13 cellular contexts compared by ENCODE assay signal in the genomic region with DNA sequence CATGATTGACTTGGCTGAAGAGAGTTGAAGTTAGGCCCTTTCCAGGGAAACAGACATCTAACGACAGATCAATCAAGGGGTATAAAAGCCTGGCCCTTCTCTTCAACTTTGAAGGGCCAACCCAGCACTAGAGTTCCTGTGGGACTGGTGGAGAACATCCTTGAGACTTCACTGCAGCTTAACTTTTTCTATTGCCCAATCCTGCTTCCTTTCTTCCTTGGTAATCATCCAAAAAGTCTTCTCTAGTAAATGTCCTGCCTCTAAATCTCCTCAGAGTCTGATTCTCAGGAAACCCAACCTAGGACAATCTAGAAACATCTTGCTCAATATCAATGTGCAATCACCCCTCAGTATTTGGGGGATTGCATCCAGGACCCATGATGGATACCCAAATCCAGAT. TPM values are rescaled to one million over a fixed set of nuclear protein-coding genes. Genes with fewer than 3 reads are reported as not detected.
A peak's percentile ranks its signal among the peaks of the same experiment; 100 is the strongest.
DNase-seq lines count a peak whose midpoint lies in the region; ATAC-seq and TF ChIP-seq lines count a peak whose summit lies in the region.
"Had no signal": no experiment of that assay in that cellular context is flagged by ENCODE, and none has a peak within 500 bp of the region (broad histone marks: within the 10 kb centered on the region; RNA-seq: fewer than 3 reads in every experiment).

No MANE protein-coding gene starts in this region.

- H2AK5ac ChIP-seq in mesendoderm (ENCODE audit: low read length): no peak overlapping the region

- CTCF ChIA-PET in activated CD4-positive, alpha-beta memory T cell treated with anti-CD3 and anti-CD28 coated beads for 36 hours (lab: Charles Lee): no interaction called here

- H4K8ac ChIP-seq in mesendoderm (ENCODE audit: low read depth, low read length): no peak overlapping the region

- H3K4me3 ChIP-seq in GM23338: no peak overlapping the region
- no peak overlapping the region for H3K4me3 ChIP-seq in mesendoderm (ENCODE audit: low read length)

- H3K4me1 ChIP-seq in GM23338 (ENCODE audit: insufficient read depth) (peaks cover 30% of the 10 kb centered on the region), mesendoderm (ENCODE audit: control insufficient read depth, low read depth, low read length) (no peaks in the 10 kb centered on the region)

- no peak overlapping the region for H3K23ac ChIP-seq in mesendoderm (ENCODE audit: low read length)

- H3K79me2 ChIP-seq in GM23338 (replicated peaks; ENCODE audit: insufficient read depth) (peaks cover 78% of the 10 kb centered on the region), mesendoderm (ENCODE audit: control insufficient read depth, insufficient read depth, low read length) (peaks cover 25% of the 10 kb centered on the region)

- H3K4me1 Mint-ChIP-seq in GM23338: peaks cover 32% of the 10 kb centered on the region
- peaks cover 48% of the 10 kb centered on the region for H3K4me1 Mint-ChIP-seq in activated CD4-positive, alpha-beta memory T cell treated with anti-CD3 and anti-CD28 coated beads for 36 hours (ENCODE audit: low read depth)

- ATAC-seq in GM23338: no peak
- ATAC-seq in HG03521 (IDR thresholded peaks at IDR 0.05; ENCODE audit: unreplicated experiment): no peak
- ATAC-seq in GM21515 (IDR thresholded peaks at IDR 0.05; ENCODE audit: unreplicated experiment): no peak

- no peak overlapping the region for H2BK5ac ChIP-seq in mesendoderm (ENCODE audit: low read length)

- no peak overlapping the region for H2BK120ac ChIP-seq in mesendoderm (ENCODE audit: low read depth, low read length)

- H3K4me3 Mint-ChIP-seq in GM23338: peak overlapping the region; percentile 28; the same call in 2 of the 3 replicates
- H3K4me3 Mint-ChIP-seq in activated CD4-positive, alpha-beta memory T cell treated with anti-CD3 and anti-CD28 coated beads for 36 hours: peak overlapping the region; percentile 1

- peaks cover 16% of the 10 kb centered on the region for H3K79me1 ChIP-seq in mesendoderm (ENCODE audit: low read length)

- H3K36me3 Mint-ChIP-seq in GM23338 (ENCODE audit: low read depth): peaks cover 10% of the 10 kb centered on the region; the same call in 1 of the 3 replicates
- peaks cover 6% of the 10 kb centered on the region for H3K36me3 Mint-ChIP-seq in activated CD4-positive, alpha-beta memory T cell treated with anti-CD3 and anti-CD28 coated beads for 36 hours

- no peak overlapping the region for H3K9ac ChIP-seq in mesendoderm (ENCODE audit: low read length)

- no peak for TF ChIP-seq CTCF in GM23338 (conservative IDR thresholded peaks at IDR 0.05; ENCODE audit: low read depth in 2 of 2)

- no peak overlapping the region for H3K18ac ChIP-seq in mesendoderm (ENCODE audit: low read length)

- H3K4me2 ChIP-seq in GM23338 (no peak overlapping the region), mesendoderm (ENCODE audit: low read length) (no peak overlapping the region)

- no peaks in the 10 kb centered on the region for H3K9me2 ChIP-seq in GM23338 (ENCODE audit: insufficient read depth)

- H3K56ac ChIP-seq in mesendoderm (ENCODE audit: low read length): peak overlapping the region; percentile 26

- H3K27me3 ChIP-seq in GM23338 (ENCODE audit: insufficient read depth) (no peaks in the 10 kb centered on the region), mesendoderm (ENCODE audit: insufficient read depth, low read length, poor library complexity) (no peaks in the 10 kb centered on the region)

- H3K27me3 Mint-ChIP-seq in GM23338 (ENCODE audit: insufficient read depth, low read depth, poor library complexity): peaks cover 14% of the 10 kb centered on the region
- no peaks in the 10 kb centered on the region for H3K27me3 Mint-ChIP-seq in activated CD4-positive, alpha-beta memory T cell treated with anti-CD3 and anti-CD28 coated beads for 36 hours

- H4K5ac ChIP-seq in mesendoderm (ENCODE audit: low read length): no peak overlapping the region

- no peaks in the 10 kb centered on the region for H3F3A ChIP-seq in GM23338 (replicated peaks; ENCODE audit: low read depth)

- intact Hi-C loops in activated CD4-positive, alpha-beta memory T cell treated with anti-CD3 and anti-CD28 coated beads for 36 hours (cut with micrococcal nuclease): loop anchor here (5.0 kb wide), 1 partner anchor 395 kb away; no protein-coding TSS in a partner anchor

- H3K27ac ChIP-seq in GM23338 (ENCODE audit: low read depth) (no peak overlapping the region), mesendoderm (ENCODE audit: low read depth, low read length) (no peak overlapping the region)

- H4K20me1 ChIP-seq in GM23338 (replicated peaks; ENCODE audit: insufficient read depth): peaks cover 6% of the 10 kb centered on the region; the same call in 1 of the 2 replicates

- WGBS in mesendoderm (ENCODE audit: extremely low coverage, insufficient coverage, low lambda C conversion rate): no CpG with 5 or more reads among the region's 1 CpG

- no peak overlapping the region for H2AFZ ChIP-seq in GM23338

- no peaks in the 10 kb centered on the region for H3K36me3 ChIP-seq in GM23338 (ENCODE audit: insufficient read depth)
- no peaks in the 10 kb centered on the region for H3K36me3 ChIP-seq in mesendoderm (ENCODE audit: control insufficient read depth, insufficient read depth, low read length)

- H2BK15ac ChIP-seq in mesendoderm (replicated peaks; ENCODE audit: low read depth): no peak overlapping the region

- POLR2A ChIA-PET in activated CD4-positive, alpha-beta memory T cell treated with anti-CD3 and anti-CD28 coated beads for 36 hours (lab: Charles Lee): no interaction called here

- DNase-seq in CD1c-positive myeloid dendritic cell (ENCODE audit: extremely low spot score) (peak; percentile 16), GM23338 (ENCODE audit: low spot score) (no peak), mesendoderm (no peak), SHP77 (lab: John Stamatoyannopoulos, UW) (no peak)
- no peak for DNase-seq in activated CD4-positive, alpha-beta memory T cell treated with anti-CD3 and anti-CD28 coated beads for 36 hours
- DNase-seq: central memory CD4-positive, alpha-beta T cell; DMS53; NCI-H1417; NCI-H69; small intestine; SW 1271 had no signal

- no peaks in the 10 kb centered on the region for H3K9me3 Mint-ChIP-seq in GM23338
- no peaks in the 10 kb centered on the region for H3K9me3 Mint-ChIP-seq in activated CD4-positive, alpha-beta memory T cell treated with anti-CD3 and anti-CD28 coated beads for 36 hours

- H3K4ac ChIP-seq in mesendoderm (ENCODE audit: low read depth, low read length): no peak overlapping the region

- H3K27ac Mint-ChIP-seq in GM23338: peak overlapping the region; percentile 65
- no peak overlapping the region for H3K27ac Mint-ChIP-seq in activated CD4-positive, alpha-beta memory T cell treated with anti-CD3 and anti-CD28 coated beads for 36 hours

TF ChIP-seq in GM23338, 12 proteins besides CTCF, POLR2A, EP300 and RAD21 (continues in another document):
- TF ChIP-seq JUNB (IDR thresholded peaks at IDR 0.05; ENCODE audit: unreplicated experiment): no peak
- TF ChIP-seq CREB1 (CRISPR knock-in tag; IDR thresholded peaks at IDR 0.05; ENCODE audit: low read depth): no peak
- TF ChIP-seq, protein P1, sequence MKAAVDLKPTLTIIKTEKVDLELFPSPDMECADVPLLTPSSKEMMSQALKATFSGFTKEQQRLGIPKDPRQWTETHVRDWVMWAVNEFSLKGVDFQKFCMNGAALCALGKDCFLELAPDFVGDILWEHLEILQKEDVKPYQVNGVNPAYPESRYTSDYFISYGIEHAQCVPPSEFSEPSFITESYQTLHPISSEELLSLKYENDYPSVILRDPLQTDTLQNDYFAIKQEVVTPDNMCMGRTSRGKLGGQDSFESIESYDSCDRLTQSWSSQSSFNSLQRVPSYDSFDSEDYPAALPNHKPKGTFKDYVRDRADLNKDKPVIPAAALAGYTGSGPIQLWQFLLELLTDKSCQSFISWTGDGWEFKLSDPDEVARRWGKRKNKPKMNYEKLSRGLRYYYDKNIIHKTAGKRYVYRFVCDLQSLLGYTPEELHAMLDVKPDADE (IDR thresholded peaks at IDR 0.05): no peak

RNA-seq across cellular contexts. Expression of a gene that starts 1.9 kb away (rescaled TPM):
- total RNA-seq in GM23338 (2014; rRNA removed; shearing (Covaris generic)): 16.7 and 21.4 TPM in 2 replicates
- polyA plus RNA-seq in GM23338 (2016; fragmentation: Nextera tagmentation; extraction: Ambion mirVana): 13.4 and 13.5 TPM in 2 replicates
- 1 to 10 TPM; 7.1 to 7.5 TPM for total RNA-seq in activated CD4-positive, alpha-beta memory T cell treated with anti-CD3 and anti-CD28 coated beads for 36 hours
- polyA plus RNA-seq in mesendoderm (2013, experiment 1 of 2): 12.4 TPM
- 12.7 TPM for polyA plus RNA-seq in mesendoderm (2013, experiment 2 of 2)

RNA-seq across cellular contexts. Expression of a gene that starts 3.0 kb away (rescaled TPM):
- 7.9 and 9.8 TPM in 2 replicates for total RNA-seq in GM23338 (2014; rRNA removed; shearing (Covaris generic))
- 6.5 and 9.1 TPM in 2 replicates for polyA plus RNA-seq in GM23338 (2016; fragmentation: Nextera tagmentation; extraction: Ambion mirVana)
- total RNA-seq in activated CD4-positive, alpha-beta memory T cell treated with anti-CD3 and anti-CD28 coated beads for 36 hours: 1 to 10 TPM; 5.5 to 6.3 TPM
- 2.2 TPM for polyA plus RNA-seq in mesendoderm (2013, experiment 1 of 2)
- polyA plus RNA-seq in mesendoderm (2013, experiment 2 of 2): 2.4 TPM
